In genomic region chr12:114588061-114588460, GRCh38 we compare ENCODE assay signal across 19 cellular contexts.
DNase-seq lines count a peak whose midpoint lies in the region; ATAC-seq and TF ChIP-seq lines count a peak whose summit lies in the region.
"Had no signal": no experiment of that assay in that cellular context is flagged by ENCODE, and none has a peak within 500 bp of the region (broad histone marks: within the 10 kb centered on the region; RNA-seq: fewer than 3 reads in every experiment).

No MANE protein-coding gene starts in this region.

- H3K27me3 ChIP-seq in A673 (replicated peaks; ENCODE audit: insufficient read depth, low read depth, low read length, poor library complexity) (no peaks in the 10 kb centered on the region), BE2C (peaks cover 9% of the 10 kb centered on the region)
- H3K27me3 ChIP-seq: BLaER1 treated with 17β-estradiol and CSF1 and Interleukin-3, amounts not matched to agents 10 nM and 100 nM had no signal

- peaks cover 8% of the 10 kb centered on the region for H3K4me1 Mint-ChIP-seq in type B pancreatic cell (ENCODE audit: unreplicated experiment)

- POLR2A ChIA-PET in A673 (lab: Charles Lee; ENCODE audit: low non-redundant PET): no interaction called here

- CTCF ChIA-PET in A673 (lab: Charles Lee): no interaction called here

- TF ChIP-seq CTCF in type B pancreatic cell (conservative IDR thresholded peaks at IDR 0.05): no peak
- no peak for TF ChIP-seq CTCF in A673 (conservative IDR thresholded peaks at IDR 0.05; ENCODE audit: low read depth, low read length)
- no peak for TF ChIP-seq CTCF in BE2C (IDR thresholded peaks at IDR 0.05; ENCODE audit: low read depth, low read length)

- peak overlapping the region; percentile 94 for H3K27ac Mint-ChIP-seq in type B pancreatic cell
- H3K27ac Mint-ChIP-seq: CD8-positive, alpha-beta T cell; HFFc6 had no signal

- H3K4me1 ChIP-seq in A673 (ENCODE audit: insufficient read depth, low read length, poor library complexity, severe bottlenecking) (no peaks in the 10 kb centered on the region), BE2C (no peaks in the 10 kb centered on the region)
- H3K4me1 ChIP-seq: A549; BLaER1 treated with 17β-estradiol and CSF1 and Interleukin-3, amounts not matched to agents 10 nM and 100 nM had no signal

- H3K9me3 Mint-ChIP-seq in type B pancreatic cell: peaks cover 5% of the 10 kb centered on the region

- no peaks in the 10 kb centered on the region for H3K36me3 ChIP-seq in A673 (ENCODE audit: insufficient read depth, low read length, poor library complexity, severe bottlenecking)
- no peaks in the 10 kb centered on the region for H3K36me3 ChIP-seq in BE2C
- H3K36me3 ChIP-seq: BLaER1 treated with 17β-estradiol and CSF1 and Interleukin-3, amounts not matched to agents 10 nM and 100 nM had no signal

- DNase-seq in SIG-M5 treated with dmso at 0.1 percent for 504 hours (lab: John Stamatoyannopoulos, UW; ENCODE audit: unreplicated experiment) (peak; percentile 50), SIG-M5 (lab: John Stamatoyannopoulos, UW) (no peak), type B pancreatic cell (ENCODE audit: extremely low spot score, unreplicated experiment) (no peak), A673 (ENCODE audit: low spot score) (no peak), BE2C (no peak)
- DNase-seq: CD8-positive, alpha-beta T cell; DMS 273 treated with DMSO at 0.1 percent for 48 hours; DMS53; GDM1; GOT3; H7; HFFc6; IMR-90 had no signal

- H3K4me3 Mint-ChIP-seq in type B pancreatic cell: peak overlapping the region; percentile 59
- H3K4me3 Mint-ChIP-seq: CD8-positive, alpha-beta T cell; HFFc6 had no signal

- peaks cover 7% of the 10 kb centered on the region for H3K9me3 ChIP-seq in A673 (ENCODE audit: low read depth, low read length, poor library complexity, severe bottlenecking)
- H3K9me3 ChIP-seq in BE2C: no peaks in the 10 kb centered on the region; the same call in 1 of the 2 replicates

- no peak overlapping the region for H3K4me3 ChIP-seq in A673 (ENCODE audit: low read depth, low read length, poor library complexity, severe bottlenecking)
- no peak overlapping the region for H3K4me3 ChIP-seq in BE2C (ENCODE audit: low read depth, low read length)
- H3K4me3 ChIP-seq: A549; BLaER1 treated with 17β-estradiol and CSF1 and Interleukin-3, amounts not matched to agents 10 nM and 100 nM had no signal

- no peak overlapping the region for H3K27ac ChIP-seq in A673 (ENCODE audit: low read depth, low read length, poor library complexity, severe bottlenecking)
- H3K27ac ChIP-seq: 22Rv1; A549; BLaER1 treated with 17β-estradiol and CSF1 and Interleukin-3, amounts not matched to agents 10 nM and 100 nM had no signal

- no peaks in the 10 kb centered on the region for H3K36me3 Mint-ChIP-seq in type B pancreatic cell
- H3K36me3 Mint-ChIP-seq: CD8-positive, alpha-beta T cell had no signal

- BruUV-seq in A673 (replicated peaks; lab: Mats Ljungman, UMichigan): no TSS peak

- H3K27me3 Mint-ChIP-seq in type B pancreatic cell: no peaks in the 10 kb centered on the region

- peak; percentile 94 for ATAC-seq in esophagus mucosa
- no peak for ATAC-seq in GM18873 (IDR thresholded peaks at IDR 0.05; ENCODE audit: low FRiP score, unreplicated experiment)
- ATAC-seq: A549; CD8-positive, alpha-beta T cell; HCT116 had no signal

- intact Hi-C loops in A673 (cut with micrococcal nuclease; ENCODE audit: unreplicated experiment): no loop called here
